ENCODE assay signal across 8 cellular contexts in genomic region chr12:56488041-56488955, GRCh38. TPM values are rescaled to one million over a fixed set of nuclear protein-coding genes. Genes with fewer than 3 reads are reported as not detected.
A peak's percentile ranks its signal among the peaks of the same experiment; 100 is the strongest.
DNase-seq lines count a peak whose midpoint lies in the region; ATAC-seq and TF ChIP-seq lines count a peak whose summit lies in the region.

GLS2 (minus strand) TSS chr12:56488161; CDS start chr12:56488118, 43 bp downstream.

- H3K9me3 ChIP-seq in CD4-positive, alpha-beta T cell (ENCODE audit: control insufficient read depth, low read length) = no peaks in the 10 kb centered on the region
- H3K9me3 ChIP-seq in HUES48 (ENCODE audit: control insufficient read depth, insufficient read depth, low read length) = no peaks in the 10 kb centered on the region; the same call in none of the 2 replicates

- CTCF ChIA-PET in CD4-positive, alpha-beta T cell (lab: Charles Lee) = interaction anchor here (1.1 kb wide), 1 partner anchor 24 kb away, joined by 4 read pairs; no protein-coding TSS in a partner anchor

- POLR2A ChIA-PET in CD4-positive, alpha-beta T cell (lab: Charles Lee) = interaction anchor here (0.6 to 1.6 kb wide), 20 partner anchors 9 to 371 kb away, joined by 3 to 8 read pairs (median 4); partner anchors contain the start of genes ANKRD52, ATP5F1B, IL23A and RBMS2
- POLR2A ChIA-PET in activated naive CD8-positive, alpha-beta T cell treated with anti-CD3 and anti-CD28 coated beads, Interleukin-2, amount 10 ng/mL, durations not matched to agents 7 days and 5 days (lab: Charles Lee) = no interaction called here

- peaks cover 7% of the 10 kb centered on the region for H3K4me1 ChIP-seq in HUES48 (ENCODE audit: control insufficient read depth, insufficient read depth, low read length)

- peaks cover 27% of the 10 kb centered on the region for H3K27me3 Mint-ChIP-seq in CD4-positive, alpha-beta T cell
- H3K27me3 Mint-ChIP-seq in activated naive CD8-positive, alpha-beta T cell treated with anti-CD3 and anti-CD28 coated beads, Interleukin-2, amount 10 ng/mL, durations not matched to agents 7 days and 5 days = peaks cover 52% of the 10 kb centered on the region

- H3K36me3 Mint-ChIP-seq in CD4-positive, alpha-beta T cell (ENCODE audit: low read depth) = no peaks in the 10 kb centered on the region
- peaks cover 2% of the 10 kb centered on the region for H3K36me3 Mint-ChIP-seq in activated naive CD8-positive, alpha-beta T cell treated with anti-CD3 and anti-CD28 coated beads, Interleukin-2, amount 10 ng/mL, durations not matched to agents 7 days and 5 days

- no peaks in the 10 kb centered on the region for H3K36me3 ChIP-seq in HUES48 (ENCODE audit: control insufficient read depth, insufficient read depth, low read length)

- H3K27ac ChIP-seq in CD4-positive, alpha-beta T cell (ENCODE audit: low read depth, low read length) = no peak within 1 kb of the TSS
- no peak within 1 kb of the TSS for H3K27ac ChIP-seq in HUES48 (ENCODE audit: low read depth, low read length)
- H3K27ac ChIP-seq in temporal lobe (ENCODE audit: low read depth, low read length) = peak within 1 kb of the TSS; percentile 2

- peak within 1 kb of the TSS; percentile 84 for H3K4me3 ChIP-seq in HUES48 (ENCODE audit: low read depth, low read length)

- TF ChIP-seq CTCF in CD4-positive, alpha-beta T cell (IDR thresholded peaks at IDR 0.05) = no peak
- TF ChIP-seq CTCF in GM20000 (IDR thresholded peaks at IDR 0.05; ENCODE audit: extremely low read depth, missing control alignments) (no peak), omental fat pad (IDR thresholded peaks at IDR 0.05) (no peak)

- ATAC-seq in CD4-positive, alpha-beta T cell (ENCODE audit: poor library complexity) = peak; percentile 98
- ATAC-seq in activated naive CD8-positive, alpha-beta T cell treated with anti-CD3 and anti-CD28 coated beads, Interleukin-2, amount 10 ng/mL, durations not matched to agents 7 days and 5 days (ENCODE audit: low read depth) = peak; percentile 97
- ATAC-seq in Right ventricle myocardium inferior (peak; percentile 98), omental fat pad (ENCODE audit: low FRiP score) (peak; percentile 97)

- peak within 1 kb of the TSS; percentile 34 for H3K27ac Mint-ChIP-seq in CD4-positive, alpha-beta T cell
- H3K27ac Mint-ChIP-seq in activated naive CD8-positive, alpha-beta T cell treated with anti-CD3 and anti-CD28 coated beads, Interleukin-2, amount 10 ng/mL, durations not matched to agents 7 days and 5 days = peak within 1 kb of the TSS; percentile 63

- H3K27me3 ChIP-seq in CD4-positive, alpha-beta T cell (ENCODE audit: control insufficient read depth, insufficient read depth, low read length) = no peaks in the 10 kb centered on the region
- H3K27me3 ChIP-seq in HUES48 (ENCODE audit: control insufficient read depth, insufficient read depth, low read length) = peaks cover 43% of the 10 kb centered on the region

- DNase-seq in CD4-positive, alpha-beta T cell = peak; percentile 57 to 73 (median 66)
- peak; percentile 94 for DNase-seq in GM20000 (ENCODE audit: low spot score)
- peak; percentile 84 for DNase-seq in SHP77 treated with DMSO at 0.1 percent for 48 hours (lab: John Stamatoyannopoulos, UW)
- DNase-seq in activated naive CD8-positive, alpha-beta T cell treated with anti-CD3 and anti-CD28 coated beads, Interleukin-2, amount 10 ng/mL, durations not matched to agents 7 days and 5 days = peak; percentile 69
- peak; percentile 81 for DNase-seq in Right ventricle myocardium inferior (ENCODE audit: missing footprints)
- DNase-seq in omental fat pad (ENCODE audit: low spot score) = peak; percentile 47

- no peaks in the 10 kb centered on the region for H3K9me3 Mint-ChIP-seq in CD4-positive, alpha-beta T cell
- H3K9me3 Mint-ChIP-seq in activated naive CD8-positive, alpha-beta T cell treated with anti-CD3 and anti-CD28 coated beads, Interleukin-2, amount 10 ng/mL, durations not matched to agents 7 days and 5 days = peaks cover 3% of the 10 kb centered on the region

- H3K9ac ChIP-seq in HUES48 (ENCODE audit: low read depth, low read length) = peak within 1 kb of the TSS; percentile 15; the same call in 1 of the 2 replicates

- peaks cover 19% of the 10 kb centered on the region for H3K4me1 Mint-ChIP-seq in CD4-positive, alpha-beta T cell (ENCODE audit: low read depth)
- H3K4me1 Mint-ChIP-seq in activated naive CD8-positive, alpha-beta T cell treated with anti-CD3 and anti-CD28 coated beads, Interleukin-2, amount 10 ng/mL, durations not matched to agents 7 days and 5 days = peaks cover 11% of the 10 kb centered on the region

- peak within 1 kb of the TSS; percentile 90 for H3K4me3 Mint-ChIP-seq in CD4-positive, alpha-beta T cell
- H3K4me3 Mint-ChIP-seq in activated naive CD8-positive, alpha-beta T cell treated with anti-CD3 and anti-CD28 coated beads, Interleukin-2, amount 10 ng/mL, durations not matched to agents 7 days and 5 days = peak within 1 kb of the TSS; percentile 85

- intact Hi-C loops in CD4-positive, alpha-beta T cell (cut with DNase I, micrococcal nuclease) = no loop called here
- intact Hi-C loops in Right ventricle myocardium inferior (cut with DNase I) = no loop called here

RNA-seq across cellular contexts. Expression of gene GLS2, which starts in this region (rescaled TPM):
- 1 to 10 TPM; 1.6 to 2.2 TPM for total RNA-seq in CD4-positive, alpha-beta T cell
- total RNA-seq in activated naive CD8-positive, alpha-beta T cell treated with anti-CD3 and anti-CD28 coated beads, Interleukin-2, amount 10 ng/mL, durations not matched to agents 7 days and 5 days = 1 to 10 TPM; 4.4 to 5.2 TPM
- total RNA-seq in Right ventricle myocardium inferior (0.76 TPM), omental fat pad (1 to 10 TPM in 2 of 4 donors, under 1 TPM in 1, not detected in 1; 0.88 to 2.6 (median 1.7) TPM), temporal lobe (4.2 TPM)

Comparison
In these comparisons a context has a peak if more than half of its experiments do, and no peak if none do; other contexts are left out.
1. Peak in DNase-seq and ATAC-seq in Right ventricle myocardium inferior; RNA of the gene not detected or under 1 TPM.